ENCODE assay signal across 18 cellular contexts in genomic region chr7:135098391-135098790, GRCh38. TPM values are rescaled to one million over a fixed set of nuclear protein-coding genes. Genes with fewer than 3 reads are reported as not detected.
"Had no signal": no experiment of that assay in that cellular context is flagged by ENCODE, and none has a peak within 500 bp of the region (broad histone marks: within the 10 kb centered on the region; RNA-seq: fewer than 3 reads in every experiment).

No MANE protein-coding gene starts in this region.

- H3K27me3 Mint-ChIP-seq: activated CD4-positive, alpha-beta T cell treated with anti-CD3 and anti-CD28 coated beads, Interleukin-2, amount 10 ng/mL, durations not matched to agents 7 days and 5 days; activated naive CD8-positive, alpha-beta T cell; stimulated activated naive CD8-positive, alpha-beta T cell treated with anti-CD3 and anti-CD28 coated beads, Interleukin-15, amount 100 ng/mL, for 72 hours had no signal

- H3K36me3 ChIP-seq: cardiac muscle cell, esophagus muscularis mucosa, prostate gland, spleen, upper lobe of right lung had no signal

- H3K36me3 Mint-ChIP-seq: mesothelial cell of epicardium had no signal

- H3K9me3 ChIP-seq: esophagus muscularis mucosa, prostate gland, testis, upper lobe of right lung had no signal

- H3K4me3 ChIP-seq: cardiac muscle cell, esophagus muscularis mucosa, prostate gland, spleen, testis, upper lobe of right lung had no signal

- H3K4me1 ChIP-seq: esophagus muscularis mucosa, prostate gland, spleen, testis, upper lobe of right lung had no signal

- H3K4me3 Mint-ChIP-seq: activated CD4-positive, alpha-beta T cell treated with anti-CD3 and anti-CD28 coated beads, Interleukin-2, amount 10 ng/mL, durations not matched to agents 7 days and 5 days; activated naive CD8-positive, alpha-beta T cell; activated T-cell treated with anti-CD3 and anti-CD28 coated beads, Interleukin-2, amount 50 U/mL, for 72 hours; mesothelial cell of epicardium; neural crest cell; stimulated activated naive CD8-positive, alpha-beta T cell treated with anti-CD3 and anti-CD28 coated beads, Interleukin-15, amount 100 ng/mL, for 72 hours had no signal

- H3K27ac ChIP-seq: cardiac muscle cell, esophagus muscularis mucosa, prostate gland, spleen, testis, upper lobe of right lung had no signal

- H3K27ac Mint-ChIP-seq: activated CD4-positive, alpha-beta T cell treated with anti-CD3 and anti-CD28 coated beads, Interleukin-2, amount 10 ng/mL, durations not matched to agents 7 days and 5 days; activated naive CD8-positive, alpha-beta T cell; activated T-cell treated with anti-CD3 and anti-CD28 coated beads, Interleukin-2, amount 50 U/mL, for 72 hours; mesothelial cell of epicardium; stimulated activated naive CD8-positive, alpha-beta T cell treated with anti-CD3 and anti-CD28 coated beads, Interleukin-15, amount 100 ng/mL, for 72 hours had no signal

- H3K27me3 ChIP-seq: cardiac muscle cell, esophagus muscularis mucosa, spleen, testis, upper lobe of right lung had no signal

- ATAC-seq: activated T-cell treated with anti-CD3 and anti-CD28 coated beads, Interleukin-2, amount 50 U/mL, for 72 hours; left ventricle myocardium superior; sciatic nerve; stimulated activated naive CD8-positive, alpha-beta T cell treated with anti-CD3 and anti-CD28 coated beads, Interleukin-15, amount 100 ng/mL, for 72 hours; upper lobe of right lung had no signal

- H3K4me1 Mint-ChIP-seq: activated CD4-positive, alpha-beta T cell treated with anti-CD3 and anti-CD28 coated beads, Interleukin-2, amount 10 ng/mL, durations not matched to agents 7 days and 5 days; neural crest cell had no signal

- DNase-seq: activated CD4-positive, alpha-beta T cell treated with anti-CD3 and anti-CD28 coated beads, Interleukin-2, amount 10 ng/mL, durations not matched to agents 7 days and 5 days; activated CD8-positive, alpha-beta memory T cell treated with anti-CD3 and anti-CD28 coated beads, Interleukin-2, amount 50 U/mL, for 48 hours; activated gamma-delta T cell; activated T-cell treated with anti-CD3 and anti-CD28 coated beads, Interleukin-2, amount 50 U/mL, for 72 hours; glutamatergic neuron; left ventricle myocardium superior; spleen; stimulated activated CD4-positive, alpha-beta T cell treated with anti-CD3 and anti-CD28 coated beads, Interleukin-1b, Interleukin-23, amount 100 ng/mL, for 48 hours; stimulated activated naive CD8-positive, alpha-beta T cell treated with anti-CD3 and anti-CD28 coated beads, Interleukin-15, amount 100 ng/mL, for 72 hours; testis; upper lobe of right lung had no signal

RNA-seq across cellular contexts. Expression of gene TMEM140, which starts 49.5 kb away (rescaled TPM):
- total RNA-seq: cardiac muscle cell had no signal
